8 cellular contexts compared by ENCODE assay signal in genomic region chr11:65489706-65490310, GRCh38. TPM values are rescaled to one million over a fixed set of nuclear protein-coding genes. Genes with fewer than 3 reads are reported as not detected.
A peak's percentile ranks its signal among the peaks of the same experiment; 100 is the strongest.
DNase-seq lines count a peak whose midpoint lies in the region; ATAC-seq and TF ChIP-seq lines count a peak whose summit lies in the region.

No MANE protein-coding gene starts in this region.

- peak overlapping the region; percentile 39 for H3K27ac Mint-ChIP-seq in T-helper 17 cell
- peak overlapping the region; percentile 99 for H3K27ac Mint-ChIP-seq in glutamatergic neuron (ENCODE audit: unreplicated experiment)

- TF ChIP-seq CTCF in glutamatergic neuron (IDR thresholded peaks at IDR 0.05; ENCODE audit: partially characterized antibody, unreplicated experiment): no peak

- H3K27me3 ChIP-seq in rectal smooth muscle tissue (ENCODE audit: control insufficient read depth, insufficient read depth, low read length): no peaks in the 10 kb centered on the region

- H3K9me3 Mint-ChIP-seq in glutamatergic neuron (ENCODE audit: unreplicated experiment): peaks cover 12% of the 10 kb centered on the region

- peak overlapping the region; percentile 97 for H3K27ac ChIP-seq in rectal smooth muscle tissue (ENCODE audit: low read depth, low read length)

- H3K36me3 ChIP-seq in rectal smooth muscle tissue (ENCODE audit: control insufficient read depth, insufficient read depth, low read length): no peaks in the 10 kb centered on the region

- H3K4me1 Mint-ChIP-seq in T-helper 17 cell: peaks cover 31% of the 10 kb centered on the region
- peaks cover 66% of the 10 kb centered on the region for H3K4me1 Mint-ChIP-seq in glutamatergic neuron (ENCODE audit: low read depth, unreplicated experiment)

- H3K9me3 ChIP-seq in T-helper 17 cell (ENCODE audit: control insufficient read depth, low read length, poor library complexity, severe bottlenecking): no peaks in the 10 kb centered on the region

- DNase-seq in DMS 273 (lab: John Stamatoyannopoulos, UW; ENCODE audit: unreplicated experiment) (peak; percentile 75), T-helper 17 cell (no peak), glutamatergic neuron (peak; percentile 40), NCI-H1092 treated with DMSO at 0.1 percent for 48 hours (lab: John Stamatoyannopoulos, UW) (no peak), dedifferentiated amniotic fluid mesenchymal stem cell (ENCODE audit: extremely low spot score) (no peak)
- no peak for DNase-seq in effector CD8-positive, alpha-beta T cell (lab: John Stamatoyannopoulos, UW)

- H3K36me3 Mint-ChIP-seq in T-helper 17 cell (ENCODE audit: low read depth): no peaks in the 10 kb centered on the region
- H3K36me3 Mint-ChIP-seq in glutamatergic neuron (ENCODE audit: unreplicated experiment): no peaks in the 10 kb centered on the region

- H3K4me3 Mint-ChIP-seq in T-helper 17 cell (no peak overlapping the region), glutamatergic neuron (ENCODE audit: unreplicated experiment) (peak overlapping the region; percentile 68)

- peak overlapping the region; percentile 2 for H3K4me3 ChIP-seq in rectal smooth muscle tissue (ENCODE audit: low read length)

- H3K9ac ChIP-seq in rectal smooth muscle tissue (ENCODE audit: low read length): no peak overlapping the region

- no peaks in the 10 kb centered on the region for H3K27me3 Mint-ChIP-seq in T-helper 17 cell
- H3K27me3 Mint-ChIP-seq in glutamatergic neuron (ENCODE audit: unreplicated experiment): peaks cover 18% of the 10 kb centered on the region

- ATAC-seq in T-helper 17 cell: no peak
- no peak for ATAC-seq in GM21737 (IDR thresholded peaks at IDR 0.05; ENCODE audit: unreplicated experiment)

- peaks cover 88% of the 10 kb centered on the region for H3K4me1 ChIP-seq in rectal smooth muscle tissue (ENCODE audit: control insufficient read depth, insufficient read depth, low read length)

RNA-seq across cellular contexts. Expression of gene MALAT1, which starts 9.0 kb away (rescaled TPM):
- total RNA-seq in T-helper 17 cell (over 10,000 TPM; 25,853 to 29,025 TPM), glutamatergic neuron (ENCODE audit: unreplicated experiment) (18,218 TPM)

RNA-seq across cellular contexts. Expression of gene SCYL1, which starts 35.1 kb away (rescaled TPM):
- total RNA-seq in T-helper 17 cell (10 to 100 TPM; 56.6 to 61.7 TPM), glutamatergic neuron (ENCODE audit: unreplicated experiment) (80.0 TPM)

Comparison
In these comparisons a context has a peak if more than half of its experiments do, and no peak if none do; other contexts are left out.
1. DNase-seq: peak in DMS 273 (single experiment) and glutamatergic neuron (single experiment); none in T-helper 17 cell (0 of 3), NCI-H1092 treated with DMSO at 0.1 percent for 48 hours (single experiment), effector CD8-positive, alpha-beta T cell (single experiment) and dedifferentiated amniotic fluid mesenchymal stem cell (single experiment).